Comparison of ENCODE assay signal across 1 cellular context in the genomic region with DNA sequence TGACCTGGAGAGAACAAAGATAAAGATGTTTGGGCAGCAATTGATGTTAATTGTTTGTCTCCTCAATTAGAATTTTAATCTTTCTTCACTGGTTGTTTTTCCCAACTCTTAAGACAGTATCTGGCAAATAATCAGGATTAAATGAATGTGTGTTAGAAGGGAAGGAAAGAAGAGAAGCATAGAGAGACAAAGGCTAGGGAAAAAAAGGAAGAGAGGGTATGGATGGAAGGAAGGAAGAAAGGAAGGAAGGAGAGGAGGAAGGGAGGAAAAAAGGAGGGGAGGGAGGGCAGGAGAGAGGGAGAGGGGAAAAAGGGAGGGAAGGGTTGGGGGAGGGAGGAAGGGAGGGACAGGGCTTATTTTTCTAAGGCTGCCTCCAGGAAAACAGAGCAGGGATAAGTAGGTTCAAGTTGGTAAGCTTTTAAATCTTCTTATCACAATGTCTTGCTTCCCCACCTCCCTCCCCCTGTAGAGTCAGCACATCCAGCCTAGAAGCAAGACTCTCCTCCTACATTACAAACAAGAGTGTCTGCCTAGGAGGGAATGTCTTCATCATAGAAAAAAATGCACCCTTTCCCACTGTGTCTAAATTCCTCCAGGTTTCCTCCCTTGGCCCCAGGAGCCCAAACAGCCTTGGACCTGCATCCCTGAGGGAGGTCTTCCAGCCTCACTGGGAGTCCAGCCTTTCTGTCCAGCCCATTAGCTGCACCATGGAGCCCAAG.
TF ChIP-seq lines count a peak whose summit lies in the region.

No MANE protein-coding gene starts in this region.

TF ChIP-seq in IMR-90, 13 proteins besides CTCF, POLR2A, EP300 and RAD21:
- no peak for TF ChIP-seq MXI1 (IDR thresholded peaks at IDR 0.05; ENCODE audit: borderline replicate concordance, low read depth, low read length)
- TF ChIP-seq, protein P1, sequence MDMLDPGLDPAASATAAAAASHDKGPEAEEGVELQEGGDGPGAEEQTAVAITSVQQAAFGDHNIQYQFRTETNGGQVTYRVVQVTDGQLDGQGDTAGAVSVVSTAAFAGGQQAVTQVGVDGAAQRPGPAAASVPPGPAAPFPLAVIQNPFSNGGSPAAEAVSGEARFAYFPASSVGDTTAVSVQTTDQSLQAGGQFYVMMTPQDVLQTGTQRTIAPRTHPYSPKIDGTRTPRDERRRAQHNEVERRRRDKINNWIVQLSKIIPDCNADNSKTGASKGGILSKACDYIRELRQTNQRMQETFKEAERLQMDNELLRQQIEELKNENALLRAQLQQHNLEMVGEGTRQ (IDR thresholded peaks at IDR 0.05; ENCODE audit: low read depth, low read length) = no peak
- no peak for TF ChIP-seq CEBPB (IDR thresholded peaks at IDR 0.05; ENCODE audit: low read depth, low read length)
